In genomic region chr6:157606516-157606915, GRCh38 we compare ENCODE assay signal across 1 cellular context.
TF ChIP-seq lines count a peak whose summit lies in the region.

No MANE protein-coding gene starts in this region.

TF ChIP-seq in GM23338, 12 proteins besides CTCF, POLR2A, EP300 and RAD21 (continued from another document):
- TF ChIP-seq ZNF462 (CRISPR knock-in tag; IDR thresholded peaks at IDR 0.05) (no peak), POLR2AphosphoS5 (IDR thresholded peaks at IDR 0.05; ENCODE audit: low read depth) (no peak), STAT1 (IDR thresholded peaks at IDR 0.05; ENCODE audit: unreplicated experiment) (no peak), EZH2 (IDR thresholded peaks at IDR 0.05; ENCODE audit: low read depth, unreplicated experiment) (no peak), REST (IDR thresholded peaks at IDR 0.05; ENCODE audit: unreplicated experiment) (no peak), JUNB (IDR thresholded peaks at IDR 0.05; ENCODE audit: unreplicated experiment) (no peak), ETS1 (IDR thresholded peaks at IDR 0.05) (no peak), ZNF114 (CRISPR knock-in tag; IDR thresholded peaks at IDR 0.05) (no peak)
